In the genomic region with DNA sequence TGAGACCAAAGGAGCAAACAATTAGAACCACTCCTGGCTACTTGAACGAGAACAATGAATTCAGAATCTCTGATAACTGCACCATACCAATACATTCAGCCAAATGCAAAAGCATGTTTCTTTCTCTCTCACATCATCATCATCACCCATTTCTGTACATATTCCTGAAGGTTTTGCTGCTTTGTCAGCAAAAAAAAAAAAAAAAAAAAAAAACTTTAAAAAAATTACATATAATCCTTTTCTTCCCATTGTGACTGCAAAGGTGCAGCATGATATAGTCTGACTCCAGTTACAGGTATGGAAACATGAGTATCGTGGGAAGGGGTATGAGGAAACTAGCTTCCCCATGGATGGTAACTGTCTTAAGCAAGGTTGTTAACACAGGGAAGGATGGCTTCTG, we compare ENCODE assay signal across 2 cellular contexts.
TF ChIP-seq lines count a peak whose summit lies in the region.

No MANE protein-coding gene starts in this region.

TF ChIP-seq in HepG2, 621 proteins besides CTCF, POLR2A, EP300 and RAD21:
- TF ChIP-seq MAFK (conservative IDR thresholded peaks at IDR 0.05 in 1 of 2, IDR thresholded peaks at IDR 0.05 in 1 of 2; ENCODE audit: low read length in 2 of 2) (peak; percentile 74 to 86), ZNF530 (CRISPR knock-in tag; IDR thresholded peaks at IDR 0.05; ENCODE audit: low read depth) (no peak), MAFF (IDR thresholded peaks at IDR 0.05; ENCODE audit: low read depth, low read length) (peak; percentile 70)

TF ChIP-seq in K562, 482 proteins besides CTCF, POLR2A, EP300 and RAD21:
- TF ChIP-seq ZNF316 (IDR thresholded peaks at IDR 0.05) (peak; percentile 82), SAP30 (IDR thresholded peaks at IDR 0.05; ENCODE audit: borderline replicate concordance, insufficient read depth, low read depth, low read length, poor library complexity, severe bottlenecking) (no peak), HOXB6 (CRISPR knock-in tag; IDR thresholded peaks at IDR 0.05; ENCODE audit: borderline replicate concordance) (no peak), SIN3A (IDR thresholded peaks at IDR 0.05; ENCODE audit: borderline replicate concordance in 2 of 2, control insufficient read depth in 1 of 2, low read depth in 2 of 2, low read length in 2 of 2) (no peak), MXD1 (CRISPR knock-in tag; IDR thresholded peaks at IDR 0.05; ENCODE audit: borderline replicate concordance, poor library complexity, severe bottlenecking) (no peak), MAFK (IDR thresholded peaks at IDR 0.05; ENCODE audit: low read length) (peak; percentile 37; the same call in 1 of the 2 replicates), SMARCA5 (IDR thresholded peaks at IDR 0.05) (no peak), MAFF (IDR thresholded peaks at IDR 0.05; ENCODE audit: low read length) (peak; percentile 42), NCOA2 (IDR thresholded peaks at IDR 0.05; ENCODE audit: partially characterized antibody in 2 of 2) (no peak), SP1 (CRISPR knock-in tag; IDR thresholded peaks at IDR 0.05) (no peak), PCBP2 (IDR thresholded peaks at IDR 0.05; ENCODE audit: low read depth, low read length, poor library complexity, severe bottlenecking) (no peak), MTF1 (CRISPR knock-in tag; IDR thresholded peaks at IDR 0.05; ENCODE audit: borderline replicate concordance) (no peak), CBFA2T3 (IDR thresholded peaks at IDR 0.05) (no peak), LEF1 (IDR thresholded peaks at IDR 0.05) (no peak), RBM34 (IDR thresholded peaks at IDR 0.05; ENCODE audit: borderline replicate concordance, insufficient read depth, low read length) (no peak), HNRNPLL (IDR thresholded peaks at IDR 0.05; ENCODE audit: low read depth, low read length, poor library complexity, severe bottlenecking) (no peak), MEIS2 (IDR thresholded peaks at IDR 0.05; ENCODE audit: partially characterized antibody) (no peak), C11orf30 (IDR thresholded peaks at IDR 0.05; ENCODE audit: low read depth) (peak; percentile 39; the same call in 1 of the 2 replicates), NCOA1 (IDR thresholded peaks at IDR 0.05; ENCODE audit: low read depth) (no peak), ZNF766 (CRISPR knock-in tag; conservative IDR thresholded peaks at IDR 0.05) (no peak), GABPB2 (CRISPR knock-in tag; conservative IDR thresholded peaks at IDR 0.05) (no peak), MAFG (tag; conservative IDR thresholded peaks at IDR 0.05) (0 out of 2 replicates have a peak, but pooled peaks have one; percentile 57)
- TF ChIP-seq, protein P1, sequence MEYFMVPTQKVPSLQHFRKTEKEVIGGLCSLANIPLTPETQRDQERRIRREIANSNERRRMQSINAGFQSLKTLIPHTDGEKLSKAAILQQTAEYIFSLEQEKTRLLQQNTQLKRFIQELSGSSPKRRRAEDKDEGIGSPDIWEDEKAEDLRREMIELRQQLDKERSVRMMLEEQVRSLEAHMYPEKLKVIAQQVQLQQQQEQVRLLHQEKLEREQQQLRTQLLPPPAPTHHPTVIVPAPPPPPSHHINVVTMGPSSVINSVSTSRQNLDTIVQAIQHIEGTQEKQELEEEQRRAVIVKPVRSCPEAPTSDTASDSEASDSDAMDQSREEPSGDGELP (CRISPR knock-in tag; IDR thresholded peaks at IDR 0.05; ENCODE audit: borderline replicate concordance), result no peak
